In genomic region chr5:174448662-174449061, GRCh38 we compare ENCODE assay signal across 19 cellular contexts.
A peak's percentile ranks its signal among the peaks of the same experiment; 100 is the strongest.
DNase-seq lines count a peak whose midpoint lies in the region; ATAC-seq and TF ChIP-seq lines count a peak whose summit lies in the region.
"Had no signal": no experiment of that assay in that cellular context is flagged by ENCODE, and none has a peak within 500 bp of the region (broad histone marks: within the 10 kb centered on the region; RNA-seq: fewer than 3 reads in every experiment).

No MANE protein-coding gene starts in this region.

- H3K36me3 ChIP-seq in cardiac muscle cell = no peaks in the 10 kb centered on the region
- H3K36me3 ChIP-seq in body of pancreas (replicated peaks in 1 of 2; ENCODE audit: insufficient read depth in 1 of 2, low read depth in 2 of 2) = no peaks in the 10 kb centered on the region
- no peaks in the 10 kb centered on the region for H3K36me3 ChIP-seq in mesodermal cell (ENCODE audit: control insufficient read depth, insufficient read depth, low read length)
- no peaks in the 10 kb centered on the region for H3K36me3 ChIP-seq in transverse colon

- no peaks in the 10 kb centered on the region for H3K36me3 Mint-ChIP-seq in stimulated activated memory B cell treated with anti-CD40 and anti-IgM and Interleukin-4, amounts not matched to agents 10 μg/mL and 1 μg/mL and 100 μg/mL, for 72 hours
- H3K36me3 Mint-ChIP-seq: CD14-positive monocyte had no signal

- H3K4me3 Mint-ChIP-seq in stimulated activated memory B cell treated with anti-CD40 and anti-IgM and Interleukin-4, amounts not matched to agents 10 μg/mL and 1 μg/mL and 100 μg/mL, for 72 hours = no peak overlapping the region
- H3K4me3 Mint-ChIP-seq: CD14-positive monocyte had no signal

- in situ Hi-C loops in transverse colon (cut with MboI; ENCODE audit: low pct_ligation_motif_present in 1 of 4, low pct_unique_long_range_greater_than_20kb in 1 of 4, low sequenced_read_pairs in 3 of 4) = no loop called here

- H3K4me3 ChIP-seq in cardiac muscle cell (no peak overlapping the region), body of pancreas (no peak overlapping the region), mesodermal cell (ENCODE audit: extremely low read depth, insufficient read depth, low read length, poor library complexity, severe bottlenecking) (no peak overlapping the region), transverse colon (no peak overlapping the region)

- TF ChIP-seq POLR2A in body of pancreas (IDR thresholded peaks at IDR 0.05) (no peak), transverse colon (IDR thresholded peaks at IDR 0.05) (no peak)

- H3K27ac ChIP-seq in cardiac muscle cell (peak overlapping the region; percentile 22), body of pancreas (peak overlapping the region in 1 of 4 donors; percentile 53), mesodermal cell (ENCODE audit: low read depth, low read length, severe bottlenecking) (peak overlapping the region; percentile 72), transverse colon (no peak overlapping the region)
- H3K27ac ChIP-seq: 22Rv1 had no signal

- ATAC-seq in left cardiac atrium (no peak), body of pancreas (peak; percentile 45)
- ATAC-seq in stimulated activated memory B cell treated with anti-CD40 and anti-IgM and Interleukin-4, amounts not matched to agents 10 μg/mL and 1 μg/mL and 100 μg/mL, for 72 hours = no peak

- DNase-seq in cardiac muscle cell (ENCODE audit: low read depth in 1 of 2, low spot score in 1 of 2) (no peak), left cardiac atrium (no peak), body of pancreas (no peak), NCI-H82 treated with DMSO at 0.1 percent for 48 hours (lab: John Stamatoyannopoulos, UW; ENCODE audit: unreplicated experiment) (no peak), HT-29 (ENCODE audit: low spot score) (no peak), transverse colon (no peak)
- DNase-seq: DMS 273 treated with DMSO at 0.1 percent for 48 hours, DND-41, GDM1, KBM-7, NCI-H1105 treated with DMSO at 0.1 percent for 48 hours, NCI-H1694, NCI-H2081 treated with DMSO at 0.1 percent for 48 hours, NCI-H748 treated with DMSO at 0.1 percent for 48 hours, SHP77 treated with DMSO at 0.1 percent for 48 hours had no signal

- intact Hi-C loops in left cardiac atrium (cut with DNase I) (no loop called here), body of pancreas (cut with DNase I) (no loop called here), transverse colon (cut with DNase I; ENCODE audit: low total_unique reads) (no loop called here)

- peaks cover 5% of the 10 kb centered on the region for H3K9me3 Mint-ChIP-seq in stimulated activated memory B cell treated with anti-CD40 and anti-IgM and Interleukin-4, amounts not matched to agents 10 μg/mL and 1 μg/mL and 100 μg/mL, for 72 hours

- H3K4me1 Mint-ChIP-seq in stimulated activated memory B cell treated with anti-CD40 and anti-IgM and Interleukin-4, amounts not matched to agents 10 μg/mL and 1 μg/mL and 100 μg/mL, for 72 hours = no peaks in the 10 kb centered on the region
- H3K4me1 Mint-ChIP-seq: CD14-positive monocyte had no signal

- H3K27ac Mint-ChIP-seq in stimulated activated memory B cell treated with anti-CD40 and anti-IgM and Interleukin-4, amounts not matched to agents 10 μg/mL and 1 μg/mL and 100 μg/mL, for 72 hours = no peak overlapping the region
- H3K27ac Mint-ChIP-seq: CD14-positive monocyte had no signal

- H3K27me3 Mint-ChIP-seq in stimulated activated memory B cell treated with anti-CD40 and anti-IgM and Interleukin-4, amounts not matched to agents 10 μg/mL and 1 μg/mL and 100 μg/mL, for 72 hours = peaks cover 10% of the 10 kb centered on the region

- H3K27me3 ChIP-seq in cardiac muscle cell = no peaks in the 10 kb centered on the region
- peaks cover 0 to 3% of the 10 kb centered on the region in 2 donors for H3K27me3 ChIP-seq in body of pancreas
- H3K27me3 ChIP-seq in transverse colon = peaks cover 9% of the 10 kb centered on the region

- peaks cover 33% of the 10 kb centered on the region for H3K4me1 ChIP-seq in cardiac muscle cell (ENCODE audit: low read depth)
- no peaks in the 10 kb centered on the region for H3K4me1 ChIP-seq in body of pancreas
- peaks cover 18% of the 10 kb centered on the region for H3K4me1 ChIP-seq in mesodermal cell (ENCODE audit: control insufficient read depth, insufficient read depth, low read length, poor library complexity, severe bottlenecking)
- no peaks in the 10 kb centered on the region for H3K4me1 ChIP-seq in transverse colon

- no peaks in the 10 kb centered on the region for H3K9me3 ChIP-seq in cardiac muscle cell (ENCODE audit: low read depth)
- H3K9me3 ChIP-seq in body of pancreas = peaks cover 0 to 3% (median 0%) of the 10 kb centered on the region in 3 donors
- peaks cover 17% of the 10 kb centered on the region for H3K9me3 ChIP-seq in mesodermal cell (ENCODE audit: control insufficient read depth, low read length)
- H3K9me3 ChIP-seq in transverse colon = no peaks in the 10 kb centered on the region

- no peak for TF ChIP-seq EP300 in transverse colon (IDR thresholded peaks at IDR 0.05; ENCODE audit: low read depth)

- TF ChIP-seq CTCF in cardiac muscle cell (IDR thresholded peaks at IDR 0.05; ENCODE audit: low read depth, low read length) (no peak), body of pancreas (IDR thresholded peaks at IDR 0.05) (no peak), transverse colon (IDR thresholded peaks at IDR 0.05) (no peak)

Comparison
In these comparisons a context has a peak if more than half of its experiments do, and no peak if none do; other contexts are left out.
1. H3K27ac ChIP-seq: peak in cardiac muscle cell (single experiment) and mesodermal cell (single experiment); none in transverse colon (0 of 4).